Comparison of ENCODE assay signal across 11 cellular contexts in genomic region chr5:6574111-6574510, GRCh38. TPM values are rescaled to one million over a fixed set of nuclear protein-coding genes. Genes with fewer than 3 reads are reported as not detected.
DNase-seq lines count a peak whose midpoint lies in the region; ATAC-seq and TF ChIP-seq lines count a peak whose summit lies in the region.
"Had no signal": no experiment of that assay in that cellular context is flagged by ENCODE, and none has a peak within 500 bp of the region (broad histone marks: within the 10 kb centered on the region; RNA-seq: fewer than 3 reads in every experiment).

No MANE protein-coding gene starts in this region.

- no peak overlapping the region for H3K27ac ChIP-seq in Karpas-422 (ENCODE audit: low read length)
- peak overlapping the region; percentile 48 for H3K27ac ChIP-seq in psoas muscle

- no peaks in the 10 kb centered on the region for H4K20me1 ChIP-seq in Karpas-422 (ENCODE audit: insufficient read depth, low read depth, low read length)

- H3K79me2 ChIP-seq in Karpas-422 (ENCODE audit: low read length), result no peaks in the 10 kb centered on the region

- peak overlapping the region; percentile 11 for H3K4me2 ChIP-seq in Karpas-422 (ENCODE audit: low read depth, low read length, poor library complexity, severe bottlenecking)

- no peaks in the 10 kb centered on the region for H3K9me3 ChIP-seq in Karpas-422 (ENCODE audit: low read length)
- no peaks in the 10 kb centered on the region for H3K9me3 ChIP-seq in psoas muscle
- H3K9me3 ChIP-seq: BE2C had no signal

- H3K4me3 ChIP-seq in Karpas-422 (ENCODE audit: low read length), result no peak overlapping the region
- H3K4me3 ChIP-seq in psoas muscle, result no peak overlapping the region

- H3K4me1 ChIP-seq in Karpas-422 (ENCODE audit: low read length) (peaks cover 18% of the 10 kb centered on the region), psoas muscle (peaks cover 6% of the 10 kb centered on the region)
- H3K4me1 ChIP-seq: BE2C had no signal

- no peak overlapping the region for H3K9ac ChIP-seq in Karpas-422 (ENCODE audit: low read length)

- no peaks in the 10 kb centered on the region for H3K9me2 ChIP-seq in Karpas-422 (replicated peaks; ENCODE audit: insufficient read depth, low read length)

- peak in 1 of 4 donors; percentile 10 for ATAC-seq in psoas muscle

- H3K36me3 ChIP-seq in Karpas-422 (ENCODE audit: insufficient read depth, low read length) (no peaks in the 10 kb centered on the region), psoas muscle (ENCODE audit: insufficient read depth in 1 of 2, low read depth in 1 of 2) (no peaks in the 10 kb centered on the region)
- H3K36me3 ChIP-seq: BE2C had no signal

- no peak for TF ChIP-seq CTCF in psoas muscle (IDR thresholded peaks at IDR 0.05)

- H3K27me3 ChIP-seq in Karpas-422 (ENCODE audit: low read length) (no peaks in the 10 kb centered on the region), psoas muscle (ENCODE audit: insufficient read depth in 3 of 3, low read length in 2 of 3) (no peaks in the 10 kb centered on the region)

- H2AFZ ChIP-seq in Karpas-422 (ENCODE audit: low read length), result no peak overlapping the region

- intact Hi-C loops in psoas muscle (cut with DNase I), result loop anchor here (2.0 to 10.0 kb wide), 6 partner anchors 21 to 1692 kb away; no protein-coding TSS in a partner anchor

- WGBS in psoas muscle, 3 donors, result 47 to 70% (median 49%) methylated on average over 11 of the region's 11 CpGs

- DNase-seq in Karpas-422 (peak; percentile 55), MV-4-11 (lab: John Stamatoyannopoulos, UW) (peak; percentile 29), islet precursor cell (peak; percentile 44), psoas muscle (no peak), DMS79 treated with DMSO at 0.1 percent for 48 hours (lab: John Stamatoyannopoulos, UW) (no peak), NCI-H1694 treated with DMSO at 0.1 percent for 48 hours (lab: John Stamatoyannopoulos, UW) (no peak)
- DNase-seq: ACHN; BE2C; CD4-positive, CD25-positive, alpha-beta regulatory T cell; CD8-positive, alpha-beta memory T cell; DMS 273 treated with DMSO at 0.1 percent for 48 hours had no signal

RNA-seq across cellular contexts. Expression of gene NSUN2, which starts 58.7 kb away (rescaled TPM):
- total RNA-seq in Karpas-422 (2014; rRNA removed; shearing (Covaris generic); ENCODE audit: low replicate concordance), result 64.2 and 69.1 TPM in 2 replicates
- total RNA-seq in psoas muscle, result 10 to 100 TPM; 30.6 to 53.9 (median 50.6) TPM
- 10 to 100 TPM; 36.4 to 80.9 (median 56.2) TPM for polyA plus RNA-seq in psoas muscle

RNA-seq across cellular contexts. Expression of gene SRD5A1, which starts 59.1 kb away (rescaled TPM):
- total RNA-seq in Karpas-422 (2014; rRNA removed; shearing (Covaris generic); ENCODE audit: low replicate concordance), result 18.0 and 19.5 TPM in 2 replicates
- total RNA-seq in psoas muscle, result 1 to 10 TPM; 1.1 to 2.4 (median 1.5) TPM
- 1 to 10 TPM; 1.4 to 2.4 (median 2.1) TPM for polyA plus RNA-seq in psoas muscle

Comparison
In these comparisons a context has a peak if more than half of its experiments do, and no peak if none do; other contexts are left out.
1. DNase-seq: peak in Karpas-422 (single experiment), MV-4-11 (single experiment) and islet precursor cell (single experiment); none in psoas muscle (0 of 2), DMS79 treated with DMSO at 0.1 percent for 48 hours (single experiment) and NCI-H1694 treated with DMSO at 0.1 percent for 48 hours (single experiment).